ENCODE assay signal across 13 cellular contexts in the genomic region with DNA sequence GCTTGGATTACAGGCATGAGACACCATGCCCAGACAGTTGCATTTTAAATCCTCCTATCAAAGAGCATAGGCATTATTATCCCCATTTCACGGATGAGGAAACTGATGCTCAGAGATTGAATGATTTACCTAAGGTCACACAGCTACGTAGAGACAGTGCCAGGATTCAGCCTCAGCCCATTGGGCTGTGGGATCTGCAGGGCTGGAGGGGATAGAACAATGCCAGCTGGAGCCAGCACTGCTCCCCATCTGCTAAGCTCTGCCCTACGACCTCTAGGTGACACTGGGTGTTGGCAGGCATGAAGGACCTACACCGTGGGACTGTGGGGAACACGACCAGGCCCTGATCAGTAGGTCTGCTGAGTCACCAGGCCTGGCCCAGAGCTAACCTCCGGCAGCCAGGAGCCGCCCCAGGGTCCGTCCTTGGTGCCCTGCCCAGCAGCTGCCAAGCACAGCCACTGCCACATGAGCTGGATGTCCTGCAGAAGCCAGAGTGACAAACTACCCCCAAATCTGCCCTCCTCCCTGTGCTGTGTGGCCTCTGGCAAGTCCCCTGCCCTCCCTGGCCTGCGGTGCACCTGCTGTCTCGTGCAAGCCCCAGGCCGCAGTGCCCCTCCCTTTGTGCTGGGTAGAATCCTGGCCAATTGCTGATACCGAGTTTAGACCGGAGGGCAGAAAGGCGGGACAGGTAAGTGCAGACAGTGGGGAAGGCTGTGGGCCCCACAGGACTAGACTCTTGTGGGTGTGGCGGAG. TPM values are rescaled to one million over a fixed set of nuclear protein-coding genes. Genes with fewer than 3 reads are reported as not detected.
DNase-seq lines count a peak whose midpoint lies in the region; ATAC-seq, FAIRE-seq and TF ChIP-seq lines count a peak whose summit lies in the region.
"Had no signal": no experiment of that assay in that cellular context is flagged by ENCODE, and none has a peak within 500 bp of the region (broad histone marks: within the 10 kb centered on the region; RNA-seq: fewer than 3 reads in every experiment).

No MANE protein-coding gene starts in this region.

- no peaks in the 10 kb centered on the region for H3K9me2 ChIP-seq in OCI-LY1 (ENCODE audit: low read depth, low read length)

- no peak overlapping the region for H3K4me3 Mint-ChIP-seq in Calu3 (ENCODE audit: low read depth, unreplicated experiment)
- H3K4me3 Mint-ChIP-seq: CD4-positive, CD25-positive, alpha-beta regulatory T cell; stimulated activated naive CD8-positive, alpha-beta T cell treated with anti-CD3 and anti-CD28 coated beads, Interleukin-15, Interleukin-2, amounts not matched to agents 100 ng/mL and 50 ng/mL, for 24 hours had no signal

- no peak overlapping the region for H2AFZ ChIP-seq in OCI-LY1 (ENCODE audit: low read length)

- H3K4me3 ChIP-seq in OCI-LY1 (ENCODE audit: low read depth, low read length, poor library complexity, severe bottlenecking) = no peak overlapping the region
- no peak overlapping the region for H3K4me3 ChIP-seq in esophagus squamous epithelium
- no peak overlapping the region for H3K4me3 ChIP-seq in pancreas

- H3K27me3 ChIP-seq in OCI-LY1 (ENCODE audit: insufficient read depth, low read length) (no peaks in the 10 kb centered on the region), esophagus squamous epithelium (no peaks in the 10 kb centered on the region), pancreas (no peaks in the 10 kb centered on the region)

- ATAC-seq in pancreas = peak in 3 of 4 donors; percentile 46 to 69 (median 67)

- intact Hi-C loops in Calu3 (cut with micrococcal nuclease; ENCODE audit: unreplicated experiment) (no loop called here), esophagus squamous epithelium (cut with DNase I) (no loop called here), pancreas (cut with DNase I) (no loop called here)

- no peak overlapping the region for H3K9ac ChIP-seq in OCI-LY1 (ENCODE audit: low read length)

- no peaks in the 10 kb centered on the region for H3F3A ChIP-seq in OCI-LY1 (ENCODE audit: insufficient read depth, low read length)

- CTCF ChIA-PET in Calu3 (lab: Charles Lee) = interaction anchor here (0.6 to 2.0 kb wide), 9 partner anchors 10 to 278 kb away, joined by 3 to 6 read pairs (median 3); a partner anchor contains a TSS

- no peaks in the 10 kb centered on the region for H3K79me2 ChIP-seq in OCI-LY1 (ENCODE audit: insufficient read depth, low read length)

- peak overlapping the region; percentile 28 for H3K27ac Mint-ChIP-seq in Calu3 (ENCODE audit: unreplicated experiment)
- H3K27ac Mint-ChIP-seq: stimulated activated naive CD8-positive, alpha-beta T cell treated with anti-CD3 and anti-CD28 coated beads, Interleukin-15, Interleukin-2, amounts not matched to agents 100 ng/mL and 50 ng/mL, for 24 hours had no signal

- no peak for TF ChIP-seq POLR2A in esophagus squamous epithelium (IDR thresholded peaks at IDR 0.05)

- H3K27ac ChIP-seq in OCI-LY1 (ENCODE audit: low read depth, low read length, poor library complexity, severe bottlenecking) (peak overlapping the region; percentile 59), esophagus squamous epithelium (peak overlapping the region; percentile 34 to 85 (median 58)), pancreas (peak overlapping the region in 1 of 4 donors; percentile 46)

- FAIRE-seq in pancreas (lab: Jason Lieb, UNC) (no peak), frontal cortex (lab: Jason Lieb, UNC) (no peak), HTR-8/SVneo (lab: Jason Lieb, UNC) (no peak)

- H3K36me3 ChIP-seq in OCI-LY1 (ENCODE audit: insufficient read depth, low read length) (no peaks in the 10 kb centered on the region), esophagus squamous epithelium (no peaks in the 10 kb centered on the region), pancreas (no peaks in the 10 kb centered on the region)

- H3K4me1 ChIP-seq in OCI-LY1 (ENCODE audit: insufficient read depth, low read length, severe bottlenecking) (peaks cover 27% of the 10 kb centered on the region), esophagus squamous epithelium (peaks cover 3 to 48% (median 17%) of the 10 kb centered on the region in 3 donors), pancreas (peaks cover 0 to 7% (median 0%) of the 10 kb centered on the region in 3 donors)

- DNase-seq in Calu3 (peak; percentile 87), esophagus squamous epithelium (lab: John Stamatoyannopoulos, UW) (no peak), pancreas (peak in 5 of 6 donors; percentile 37 to 84 (median 50)), frontal cortex (ENCODE audit: low spot score in 2 of 2) (no peak), HTR-8/SVneo (ENCODE audit: insufficient read length, low spot score) (no peak), LoVo (ENCODE audit: low spot score) (no peak), NCI-H1092 treated with DMSO at 0.1 percent for 48 hours (lab: John Stamatoyannopoulos, UW) (no peak)
- DNase-seq: CD4-positive, CD25-positive, alpha-beta regulatory T cell; MM.1S; NCI-H345; stimulated activated CD4-positive, alpha-beta T cell treated with anti-CD3 and anti-CD28 coated beads, Interleukin-4, amount 100 ng/mL, for 24 hours had no signal

- TF ChIP-seq CTCF in Calu3 (IDR thresholded peaks at IDR 0.05; ENCODE audit: unreplicated experiment) (no peak), OCI-LY1 (IDR thresholded peaks at IDR 0.05; ENCODE audit: low read length) (no peak), esophagus squamous epithelium (IDR thresholded peaks at IDR 0.05) (no peak), pancreas (IDR thresholded peaks at IDR 0.05) (no peak)

- H4K20me1 ChIP-seq in OCI-LY1 (ENCODE audit: insufficient read depth, low read length) = no peaks in the 10 kb centered on the region

- no peak overlapping the region for H3K4me2 ChIP-seq in OCI-LY1 (ENCODE audit: low read length)

- no TSS peak for BruUV-seq in Calu3 (replicated peaks; lab: Mats Ljungman, UMichigan)

- H3K36me3 Mint-ChIP-seq in Calu3 (ENCODE audit: insufficient read depth, unreplicated experiment) = peaks cover 10% of the 10 kb centered on the region
- H3K36me3 Mint-ChIP-seq: CD4-positive, CD25-positive, alpha-beta regulatory T cell had no signal

- H3K27me3 Mint-ChIP-seq in Calu3 (ENCODE audit: unreplicated experiment) = no peaks in the 10 kb centered on the region
- H3K27me3 Mint-ChIP-seq: CD4-positive, CD25-positive, alpha-beta regulatory T cell; stimulated activated naive CD8-positive, alpha-beta T cell treated with anti-CD3 and anti-CD28 coated beads, Interleukin-15, Interleukin-2, amounts not matched to agents 100 ng/mL and 50 ng/mL, for 24 hours had no signal

- H3K9me3 ChIP-seq in OCI-LY1 (ENCODE audit: low read length) = no peaks in the 10 kb centered on the region
- no peaks in the 10 kb centered on the region for H3K9me3 ChIP-seq in esophagus squamous epithelium
- H3K9me3 ChIP-seq in pancreas = no peaks in the 10 kb centered on the region

- H3K4me1 Mint-ChIP-seq in Calu3 (ENCODE audit: low read depth, unreplicated experiment) = peaks cover 48% of the 10 kb centered on the region

- no peaks in the 10 kb centered on the region for H3K9me3 Mint-ChIP-seq in Calu3 (ENCODE audit: low read depth, unreplicated experiment)
- H3K9me3 Mint-ChIP-seq: CD4-positive, CD25-positive, alpha-beta regulatory T cell; stimulated activated naive CD8-positive, alpha-beta T cell treated with anti-CD3 and anti-CD28 coated beads, Interleukin-15, Interleukin-2, amounts not matched to agents 100 ng/mL and 50 ng/mL, for 24 hours had no signal

- WGBS in esophagus squamous epithelium, 2 donors = 60 to 61% methylated on average over 1 to 3 of the region's 15 CpGs
- 63 to 71% methylated on average over 15 of the region's 15 CpGs for WGBS in pancreas, 2 donors

RNA-seq across cellular contexts. Expression of a gene that starts 47.6 kb away (rescaled TPM):
- total RNA-seq in Calu3 (2022) = 0.26 and 0.29 TPM in 2 replicates
- total RNA-seq in esophagus squamous epithelium = 10 to 100 TPM in 2 of 4 donors, 1 to 10 TPM in 2; 1.6 to 34.1 (median 8.6) TPM
- total RNA-seq in pancreas = 10 to 100 TPM in 3 of 6 donors, 1 to 10 TPM in 3; 1.2 to 16.2 (median 6.6) TPM
- 1 to 10 TPM; 1.6 to 3.5 TPM for polyA plus RNA-seq in pancreas
- total RNA-seq in frontal cortex = 7.7 TPM
- total RNA-seq: CD4-positive, CD25-positive, alpha-beta regulatory T cell had no signal
- polyA plus RNA-seq: CD4-positive, CD25-positive, alpha-beta regulatory T cell had no signal

Comparison
In these comparisons a context has a peak if more than half of its experiments do, and no peak if none do; other contexts are left out.
1. DNase-seq: peak in Calu3 (single experiment) and pancreas (5 of 6); none in esophagus squamous epithelium (single experiment), frontal cortex (0 of 2), HTR-8/SVneo (single experiment), LoVo (single experiment) and NCI-H1092 treated with DMSO at 0.1 percent for 48 hours (single experiment).